30 cellular contexts compared by ENCODE assay signal in the genomic region with DNA sequence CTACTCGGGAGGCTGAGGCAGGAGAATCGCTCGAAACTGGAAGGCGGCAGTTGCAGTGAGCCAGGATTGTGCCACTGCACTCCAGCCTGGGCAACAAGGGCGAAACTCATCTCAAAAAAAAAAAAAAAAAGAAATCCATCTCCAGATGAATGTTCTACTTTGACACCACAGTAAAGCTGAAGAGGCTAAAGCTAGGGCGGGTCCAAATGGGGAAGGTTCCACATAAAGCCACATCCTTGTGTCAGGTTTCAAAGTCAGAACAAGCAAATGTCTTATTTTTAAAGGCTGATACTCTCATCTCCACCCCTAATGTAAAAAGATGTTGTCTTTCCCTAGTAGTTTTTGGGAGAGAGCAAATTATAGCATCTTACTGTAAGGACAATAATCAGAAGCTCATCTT.
"Had no signal": no experiment of that assay in that cellular context is flagged by ENCODE, and none has a peak within 500 bp of the region (broad histone marks: within the 10 kb centered on the region; RNA-seq: fewer than 3 reads in every experiment).

No MANE protein-coding gene starts in this region.

- H3K27ac Mint-ChIP-seq: activated CD8-positive, alpha-beta memory T cell treated with anti-CD3 and anti-CD28 coated beads, Interleukin-2, amount 10 ng/mL, durations not matched to agents 7 days and 5 days; activated CD8-positive, alpha-beta T cell treated with anti-CD3 and anti-CD28 coated beads, Interleukin-2, amount 10 ng/mL, durations not matched to agents 7 days and 5 days; activated naive CD4-positive, alpha-beta T cell treated with anti-CD3 and anti-CD28 coated beads for 36 hours; activated naive CD4-positive, alpha-beta T cell treated with anti-CD3 and anti-CD28 coated beads, Interleukin-2, amount 50 U/mL, for 72 hours; activated naive CD8-positive, alpha-beta T cell treated with anti-CD3 and anti-CD28 coated beads, Interleukin-2, amount 10 ng/mL, durations not matched to agents 7 days and 5 days; activated T-helper 1 cell treated with anti-CD3 and anti-CD28 coated beads, Interleukin-12 subunit alpha, Interleukin-12 subunit beta, Interleukin-2, Interleukin-4 antibody, amounts not matched to agents 30 ng/mL and 10 ng/mL and 1 ng/mL, durations not matched to agents 14 hours and 24 hours and 36 hours; activated T-helper 2 cell treated with anti-CD3 and anti-CD28 coated beads, Interferon-gamma antibody, Interleukin-2, Interleukin-4, amounts not matched to agents 10 μg/mL and 5 μg/mL and 100 μg/mL, durations not matched to agents 14 hours and 24 hours and 36 hours; dendritic cell treated with granulocyte-macrophage colony-stimulating factor and Interleukin-4, amounts not matched to agents 40 ng/mL and 50 ng/mL, for 4 days; endodermal cell had no signal

- H3K9me3 Mint-ChIP-seq: activated naive CD4-positive, alpha-beta T cell treated with anti-CD3 and anti-CD28 coated beads for 36 hours; activated naive CD4-positive, alpha-beta T cell treated with anti-CD3 and anti-CD28 coated beads, Interleukin-2, amount 50 U/mL, for 72 hours; activated naive CD8-positive, alpha-beta T cell treated with anti-CD3 and anti-CD28 coated beads, Interleukin-2, amount 10 ng/mL, durations not matched to agents 7 days and 5 days; activated T-helper 1 cell treated with anti-CD3 and anti-CD28 coated beads, Interleukin-12 subunit alpha, Interleukin-12 subunit beta, Interleukin-2, Interleukin-4 antibody, amounts not matched to agents 30 ng/mL and 10 ng/mL and 1 ng/mL, durations not matched to agents 14 hours and 24 hours and 36 hours; activated T-helper 2 cell treated with anti-CD3 and anti-CD28 coated beads, Interferon-gamma antibody, Interleukin-2, Interleukin-4, amounts not matched to agents 10 μg/mL and 5 μg/mL and 100 μg/mL, durations not matched to agents 14 hours and 24 hours and 36 hours; brain; dendritic cell treated with granulocyte-macrophage colony-stimulating factor and Interleukin-4, amounts not matched to agents 40 ng/mL and 50 ng/mL, for 4 days; endodermal cell had no signal

- H3K4me3 ChIP-seq: ascending aorta, breast epithelium, cardiac muscle cell, coronary artery, dorsolateral prefrontal cortex, gastrocnemius medialis, heart left ventricle had no signal

- H3K27me3 Mint-ChIP-seq: activated CD8-positive, alpha-beta memory T cell treated with anti-CD3 and anti-CD28 coated beads, Interleukin-2, amount 10 ng/mL, durations not matched to agents 7 days and 5 days; activated naive CD8-positive, alpha-beta T cell treated with anti-CD3 and anti-CD28 coated beads, Interleukin-2, amount 10 ng/mL, durations not matched to agents 7 days and 5 days; brain; dendritic cell treated with granulocyte-macrophage colony-stimulating factor and Interleukin-4, amounts not matched to agents 40 ng/mL and 50 ng/mL, for 4 days had no signal

- DNase-seq: activated CD4-positive, alpha-beta T cell treated with anti-CD3 and anti-CD28 coated beads for 4 hours; activated CD4-positive, alpha-beta T cell treated with anti-CD3 and anti-CD28 coated beads, Interleukin-2, amount 50 U/mL, for 4 hours; activated CD4-positive, CD25-positive, alpha-beta regulatory T cell; activated CD4-positive, CD25-positive, alpha-beta regulatory T cell treated with anti-CD3 and anti-CD28 coated beads, Interleukin-2, amount 50 U/mL, for 72 hours; activated CD8-positive, alpha-beta memory T cell treated with anti-CD3 and anti-CD28 coated beads, Interleukin-2, amount 10 ng/mL, durations not matched to agents 7 days and 5 days; activated CD8-positive, alpha-beta memory T cell treated with anti-CD3 and anti-CD28 coated beads, Interleukin-2, amount 50 U/mL, for 4 hours; activated CD8-positive, alpha-beta T cell treated with anti-CD3 and anti-CD28 coated beads, Interleukin-2, amount 10 ng/mL, durations not matched to agents 7 days and 5 days; activated effector memory CD4-positive, alpha-beta T cell treated with anti-CD3 and anti-CD28 coated beads, Interleukin-2, amount 50 U/mL, for 16 hours; activated naive CD4-positive, alpha-beta T cell treated with anti-CD3 and anti-CD28 coated beads for 36 hours; activated naive CD8-positive, alpha-beta T cell treated with anti-CD3 and anti-CD28 coated beads, Interleukin-2, amount 10 ng/mL, durations not matched to agents 7 days and 5 days; activated T-cell treated with anti-CD3 and anti-CD28 coated beads, Interleukin-2, amount 50 U/mL, for 1 hour; activated T-cell treated with anti-CD3 and anti-CD28 coated beads, Interleukin-2, amount 50 U/mL, for 48 hours; central memory CD4-positive, alpha-beta T cell; dorsolateral prefrontal cortex; effector memory CD4-positive, alpha-beta T cell; endodermal cell; foreskin keratinocyte; gastrocnemius medialis; glutamatergic neuron; heart left ventricle had no signal

- H3K4me3 Mint-ChIP-seq: activated CD8-positive, alpha-beta memory T cell treated with anti-CD3 and anti-CD28 coated beads, Interleukin-2, amount 10 ng/mL, durations not matched to agents 7 days and 5 days; activated CD8-positive, alpha-beta T cell treated with anti-CD3 and anti-CD28 coated beads, Interleukin-2, amount 10 ng/mL, durations not matched to agents 7 days and 5 days; activated naive CD4-positive, alpha-beta T cell treated with anti-CD3 and anti-CD28 coated beads for 36 hours; activated naive CD8-positive, alpha-beta T cell treated with anti-CD3 and anti-CD28 coated beads, Interleukin-2, amount 10 ng/mL, durations not matched to agents 7 days and 5 days; activated T-helper 1 cell treated with anti-CD3 and anti-CD28 coated beads, Interleukin-12 subunit alpha, Interleukin-12 subunit beta, Interleukin-2, Interleukin-4 antibody, amounts not matched to agents 30 ng/mL and 10 ng/mL and 1 ng/mL, durations not matched to agents 14 hours and 24 hours and 36 hours; brain; dendritic cell treated with granulocyte-macrophage colony-stimulating factor and Interleukin-4, amounts not matched to agents 40 ng/mL and 50 ng/mL, for 4 days; endodermal cell had no signal

- H3K9me3 ChIP-seq: ascending aorta, breast epithelium, gastrocnemius medialis, heart left ventricle had no signal

- ATAC-seq: activated CD8-positive, alpha-beta memory T cell treated with anti-CD3 and anti-CD28 coated beads, Interleukin-2, amount 10 ng/mL, durations not matched to agents 7 days and 5 days; activated CD8-positive, alpha-beta T cell treated with anti-CD3 and anti-CD28 coated beads, Interleukin-2, amount 10 ng/mL, durations not matched to agents 7 days and 5 days; activated naive CD4-positive, alpha-beta T cell treated with anti-CD3 and anti-CD28 coated beads, Interleukin-2, amount 50 U/mL, for 72 hours; esophagus mucosa; foreskin keratinocyte; gastrocnemius medialis; heart left ventricle had no signal
